Comparison of ENCODE assay signal across 27 cellular contexts in the genomic region with DNA sequence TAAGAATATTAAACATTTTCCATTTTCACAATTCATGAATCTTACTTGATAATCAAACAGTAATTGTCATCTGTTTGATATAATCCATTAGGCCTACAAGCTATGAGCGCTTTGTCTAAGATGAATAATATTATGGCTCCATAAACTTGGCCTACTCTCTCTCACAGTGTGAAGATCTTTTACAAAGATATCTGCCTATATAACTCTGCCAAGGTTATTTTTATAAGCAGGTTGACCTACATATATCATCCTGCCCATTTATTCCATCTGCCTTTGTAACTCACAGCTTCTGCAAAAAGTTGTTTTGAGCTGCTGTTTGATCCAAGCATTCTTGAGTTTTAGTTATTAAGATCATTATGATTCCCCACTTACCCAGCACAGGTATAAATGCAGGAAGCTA.
"Had no signal": no experiment of that assay in that cellular context is flagged by ENCODE, and none has a peak within 500 bp of the region (broad histone marks: within the 10 kb centered on the region; RNA-seq: fewer than 3 reads in every experiment).

No MANE protein-coding gene starts in this region.

- H3K9me3 ChIP-seq: left ventricle myocardium inferior, neutrophil, spleen, testis, thyroid gland, transverse colon, upper lobe of left lung, vagina had no signal

- H2AFZ ChIP-seq: neural progenitor cell, parathyroid adenoma had no signal

- H3K4me3 ChIP-seq: left ventricle myocardium inferior, lung, neural progenitor cell, spleen, testis, thyroid gland, transverse colon, upper lobe of left lung, vagina had no signal

- H3K27ac Mint-ChIP-seq: mesothelial cell of epicardium; naive B cell; natural killer cell; nephron progenitor cell; neural progenitor cell; progenitor cell of endocrine pancreas; stimulated activated memory B cell treated with anti-CD40 and anti-IgM and Interleukin-4, amounts not matched to agents 10 μg/mL and 1 μg/mL and 100 μg/mL, for 72 hours had no signal

- H3K4me3 Mint-ChIP-seq: mesothelial cell of epicardium; naive B cell; natural killer cell; nephron progenitor cell; neural progenitor cell; stimulated activated memory B cell treated with anti-CD40 and anti-IgM and Interleukin-4, amounts not matched to agents 10 μg/mL and 1 μg/mL and 100 μg/mL, for 72 hours; stimulated activated naive CD8-positive, alpha-beta T cell treated with anti-CD3 and anti-CD28 coated beads, Interleukin-15, amount 100 ng/mL, for 72 hours had no signal

- H3K9me3 Mint-ChIP-seq: mesothelial cell of epicardium; natural killer cell; nephron progenitor cell; neural progenitor cell; stimulated activated memory B cell treated with anti-CD40 and anti-IgM and Interleukin-4, amounts not matched to agents 10 μg/mL and 1 μg/mL and 100 μg/mL, for 72 hours; stimulated activated naive CD8-positive, alpha-beta T cell treated with anti-CD3 and anti-CD28 coated beads, Interleukin-15, amount 100 ng/mL, for 72 hours had no signal

- DNase-seq: hippocampal formation; left ventricle myocardium inferior; mesendoderm; naive B cell; natural killer cell; nephron progenitor cell; occipital lobe; retina; right cardiac atrium; small intestine; spleen; stimulated activated CD4-positive, alpha-beta T cell treated with anti-CD3 and anti-CD28 coated beads, Interleukin-4, amount 100 ng/mL, for 24 hours; stimulated activated naive CD4-positive, alpha-beta T cell treated with Interleukin-2 at 50 U/mL for 16 hours; stimulated activated naive CD8-positive, alpha-beta T cell treated with anti-CD3 and anti-CD28 coated beads, Interleukin-15, amount 100 ng/mL, for 72 hours; substantia nigra; testis; thyroid gland; transverse colon; upper lobe of left lung had no signal

- H3K36me3 Mint-ChIP-seq: mesothelial cell of epicardium; naive B cell; natural killer cell; neural progenitor cell; stimulated activated memory B cell treated with anti-CD40 and anti-IgM and Interleukin-4, amounts not matched to agents 10 μg/mL and 1 μg/mL and 100 μg/mL, for 72 hours had no signal

- H3K27ac ChIP-seq: left ventricle myocardium inferior, neural progenitor cell, neutrophil, parathyroid adenoma, spleen, testis, thyroid gland, transverse colon, upper lobe of left lung, vagina had no signal

- H3K4me1 ChIP-seq: parathyroid adenoma, spleen, testis, thyroid gland, transverse colon, upper lobe of left lung, vagina had no signal

- H3K4me1 Mint-ChIP-seq: naive B cell; natural killer cell; stimulated activated memory B cell treated with anti-CD40 and anti-IgM and Interleukin-4, amounts not matched to agents 10 μg/mL and 1 μg/mL and 100 μg/mL, for 72 hours; stimulated activated naive CD8-positive, alpha-beta T cell treated with anti-CD3 and anti-CD28 coated beads, Interleukin-15, amount 100 ng/mL, for 72 hours had no signal

- H3K27me3 ChIP-seq: neural progenitor cell, neutrophil, spleen, testis, thyroid gland, transverse colon, upper lobe of left lung, vagina had no signal

- H3K27me3 Mint-ChIP-seq: naive B cell; progenitor cell of endocrine pancreas; stimulated activated memory B cell treated with anti-CD40 and anti-IgM and Interleukin-4, amounts not matched to agents 10 μg/mL and 1 μg/mL and 100 μg/mL, for 72 hours; stimulated activated naive CD8-positive, alpha-beta T cell treated with anti-CD3 and anti-CD28 coated beads, Interleukin-15, amount 100 ng/mL, for 72 hours had no signal

- H3K4me2 ChIP-seq: neural progenitor cell had no signal

- H3K36me3 ChIP-seq: left ventricle myocardium inferior, neural progenitor cell, neutrophil, spleen, thyroid gland, transverse colon, upper lobe of left lung, vagina had no signal

- H3K9ac ChIP-seq: neural progenitor cell, parathyroid adenoma had no signal

- H3K79me2 ChIP-seq: parathyroid adenoma had no signal
